Comparison of ENCODE assay signal across 25 cellular contexts in the genomic region with DNA sequence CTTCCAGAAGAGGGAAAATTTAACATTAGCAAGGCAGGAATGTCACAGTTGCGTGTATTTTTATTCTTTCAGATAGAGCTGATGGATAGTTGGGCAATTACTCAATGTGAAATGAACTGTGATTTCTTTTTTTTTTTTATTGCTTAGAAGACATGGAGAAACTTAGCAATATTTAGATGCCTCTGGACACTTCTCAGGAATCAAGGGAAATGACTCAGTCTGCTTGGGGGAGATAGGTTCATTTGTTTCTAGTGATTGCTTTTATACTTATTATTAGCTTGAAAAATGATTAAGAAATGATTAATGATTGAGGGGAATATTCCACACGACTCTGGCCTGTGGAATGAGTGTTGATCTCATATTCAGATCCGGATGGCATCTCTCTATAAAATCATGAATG. TPM values are rescaled to one million over a fixed set of nuclear protein-coding genes. Genes with fewer than 3 reads are reported as not detected.
"Had no signal": no experiment of that assay in that cellular context is flagged by ENCODE, and none has a peak within 500 bp of the region (broad histone marks: within the 10 kb centered on the region; RNA-seq: fewer than 3 reads in every experiment).

No MANE protein-coding gene starts in this region.

- DNase-seq: activated CD4-positive, alpha-beta T cell treated with anti-CD3 and anti-CD28 coated beads for 4 hours; activated CD4-positive, alpha-beta T cell treated with anti-CD3 and anti-CD28 coated beads, Interleukin-2, amount 50 U/mL, for 4 hours; activated CD8-positive, alpha-beta memory T cell treated with anti-CD3 and anti-CD28 coated beads, Interleukin-2, amount 50 U/mL, for 48 hours; activated CD8-positive, alpha-beta T cell treated with anti-CD3 and anti-CD28 coated beads, Interleukin-2, amount 10 ng/mL, durations not matched to agents 7 days and 5 days; activated naive CD4-positive, alpha-beta T cell treated with anti-CD3 and anti-CD28 coated beads, Interleukin-2, amount 50 U/mL, for 16 hours; activated naive CD8-positive, alpha-beta T cell treated with anti-CD3 and anti-CD28 coated beads, Interleukin-2, amount 10 ng/mL, durations not matched to agents 7 days and 5 days; activated T-cell treated with anti-CD3 and anti-CD28 coated beads, Interleukin-2, amount 50 U/mL, for 1 hour; adrenal gland; aorta; central memory CD4-positive, alpha-beta T cell; NCI-H1105 treated with DMSO at 0.1 percent for 48 hours; NCI-H146; NCI-H187 treated with DMSO at 0.1 percent for 48 hours; NCI-H2171; NCI-H2227 treated with DMSO at 0.1 percent for 48 hours; NCI-H510A; NCI-H526 treated with DMSO at 0.1 percent for 48 hours; NCI-H82; RPMI8226; SW 1271 had no signal

- ATAC-seq: activated CD4-positive, CD25-positive, alpha-beta regulatory T cell treated with anti-CD3 and anti-CD28 coated beads, Interleukin-2, amount 50 U/mL, for 24 hours; activated CD8-positive, alpha-beta T cell treated with anti-CD3 and anti-CD28 coated beads, Interleukin-2, amount 10 ng/mL, durations not matched to agents 7 days and 5 days; Right ventricle myocardium inferior had no signal

- H3K36me3 ChIP-seq: adrenal gland, breast epithelium had no signal

- H3K4me1 ChIP-seq: adrenal gland, breast epithelium had no signal

- H3K9me3 ChIP-seq: adrenal gland, breast epithelium had no signal

- H3K27ac ChIP-seq: breast epithelium, SK-N-MC had no signal

- H3K27me3 ChIP-seq: adrenal gland, breast epithelium had no signal

- H3K4me3 ChIP-seq: adrenal gland, breast epithelium, SK-N-MC had no signal

RNA-seq across cellular contexts. Expression of a gene that starts 33.1 kb away (rescaled TPM):
- total RNA-seq: activated CD8-positive, alpha-beta T cell treated with anti-CD3 and anti-CD28 coated beads, Interleukin-2, amount 10 ng/mL, durations not matched to agents 7 days and 5 days; aorta; chondrocyte had no signal
